In genomic region chr4:127140306-127140705, GRCh38 we compare ENCODE assay signal across 15 cellular contexts.
DNase-seq lines count a peak whose midpoint lies in the region; ATAC-seq, FAIRE-seq and TF ChIP-seq lines count a peak whose summit lies in the region.
"Had no signal": no experiment of that assay in that cellular context is flagged by ENCODE, and none has a peak within 500 bp of the region (broad histone marks: within the 10 kb centered on the region; RNA-seq: fewer than 3 reads in every experiment).

No MANE protein-coding gene starts in this region.

- H3K27me3 Mint-ChIP-seq in Caco-2 (ENCODE audit: insufficient read depth, unreplicated experiment) = no peaks in the 10 kb centered on the region
- no peaks in the 10 kb centered on the region for H3K27me3 Mint-ChIP-seq in T-helper 17 cell

- no peaks in the 10 kb centered on the region for H3K4me1 ChIP-seq in RWPE2 (ENCODE audit: insufficient read depth, poor library complexity, severe bottlenecking)
- H3K4me1 ChIP-seq in Caco-2 = no peaks in the 10 kb centered on the region
- H3K4me1 ChIP-seq: suprapubic skin had no signal

- H3K4me3 Mint-ChIP-seq in Caco-2 (ENCODE audit: unreplicated experiment) (no peak overlapping the region), T-helper 17 cell (no peak overlapping the region)
- no peak overlapping the region for H3K4me3 Mint-ChIP-seq in stimulated activated effector memory CD8-positive, alpha-beta T cell treated with anti-CD3 and anti-CD28 coated beads, Interleukin-12 subunit alpha, Interleukin-12 subunit beta, amount 100 ng/mL, for 72 hours

- H3K9me3 ChIP-seq in RWPE2 (ENCODE audit: severe bottlenecking) = no peaks in the 10 kb centered on the region
- H3K9me3 ChIP-seq in Caco-2 = no peaks in the 10 kb centered on the region
- H3K9me3 ChIP-seq in T-helper 17 cell (ENCODE audit: control insufficient read depth, low read length, poor library complexity, severe bottlenecking) = no peaks in the 10 kb centered on the region
- H3K9me3 ChIP-seq: suprapubic skin had no signal

- peak; percentile 29; the same call in 1 of the 3 replicates for ATAC-seq in RWPE2 (ENCODE audit: low read depth)
- no peak for ATAC-seq in T-helper 17 cell
- no peak for ATAC-seq in stimulated activated effector memory CD8-positive, alpha-beta T cell treated with anti-CD3 and anti-CD28 coated beads, Interleukin-12 subunit alpha, Interleukin-12 subunit beta, amount 100 ng/mL, for 72 hours
- no peak for ATAC-seq in HG03159 (IDR thresholded peaks at IDR 0.05; ENCODE audit: unreplicated experiment)
- ATAC-seq: left cardiac atrium had no signal

- POLR2A ChIA-PET in Caco-2 (lab: Charles Lee) = no interaction called here

- no peak overlapping the region for H3K27ac ChIP-seq in RWPE2 (ENCODE audit: poor library complexity, severe bottlenecking)
- H3K27ac ChIP-seq: epithelial cell of prostate, suprapubic skin had no signal

- H3K4me1 Mint-ChIP-seq in Caco-2 (ENCODE audit: low read depth, unreplicated experiment) = no peaks in the 10 kb centered on the region
- H3K4me1 Mint-ChIP-seq in T-helper 17 cell = no peaks in the 10 kb centered on the region
- no peaks in the 10 kb centered on the region for H3K4me1 Mint-ChIP-seq in stimulated activated effector memory CD8-positive, alpha-beta T cell treated with anti-CD3 and anti-CD28 coated beads, Interleukin-12 subunit alpha, Interleukin-12 subunit beta, amount 100 ng/mL, for 72 hours

- TF ChIP-seq POLR2A in H54 (IDR thresholded peaks at IDR 0.05; ENCODE audit: low read depth, low read length) = no peak

- DNase-seq in AG20443 (ENCODE audit: low spot score) (peak; percentile 19), H54 (ENCODE audit: insufficient read length, low spot score) (no peak), RWPE2 (ENCODE audit: low spot score) (no peak), iris pigment epithelial cell (ENCODE audit: low read depth) (peak; percentile 78), Caco-2 (no peak), T-helper 17 cell (no peak)
- DNase-seq in stimulated activated effector memory CD8-positive, alpha-beta T cell treated with anti-CD3 and anti-CD28 coated beads, Interleukin-12 subunit alpha, Interleukin-12 subunit beta, amount 100 ng/mL, for 72 hours (ENCODE audit: low spot score in 2 of 2) = no peak
- DNase-seq: C1 segment of cervical spinal cord; left cardiac atrium; NCI-H2171 treated with DMSO at 0.1 percent for 48 hours; stimulated activated CD4-positive, alpha-beta T cell treated with anti-CD3 and anti-CD28 coated beads, Interleukin-15, amount 100 ng/mL, for 24 hours had no signal

- H3K36me3 Mint-ChIP-seq in Caco-2 (ENCODE audit: insufficient read depth, unreplicated experiment) (no peaks in the 10 kb centered on the region), T-helper 17 cell (ENCODE audit: low read depth) (no peaks in the 10 kb centered on the region)
- no peaks in the 10 kb centered on the region for H3K36me3 Mint-ChIP-seq in stimulated activated effector memory CD8-positive, alpha-beta T cell treated with anti-CD3 and anti-CD28 coated beads, Interleukin-12 subunit alpha, Interleukin-12 subunit beta, amount 100 ng/mL, for 72 hours

- H3K27me3 ChIP-seq in RWPE2 (ENCODE audit: insufficient read depth, poor library complexity, severe bottlenecking) = no peaks in the 10 kb centered on the region
- H3K27me3 ChIP-seq in Caco-2 (replicated peaks; ENCODE audit: control insufficient read depth, insufficient read depth, low read length) = no peaks in the 10 kb centered on the region
- H3K27me3 ChIP-seq: suprapubic skin had no signal

- FAIRE-seq in H54 (lab: Jason Lieb, UNC) = peak; percentile 23
- FAIRE-seq: GM12892 had no signal

- no TSS peak for BruUV-seq in Caco-2 (replicated peaks; lab: Mats Ljungman, UMichigan)

- no peaks in the 10 kb centered on the region for H3K9me3 Mint-ChIP-seq in Caco-2 (ENCODE audit: unreplicated experiment)
- H3K9me3 Mint-ChIP-seq in stimulated activated effector memory CD8-positive, alpha-beta T cell treated with anti-CD3 and anti-CD28 coated beads, Interleukin-12 subunit alpha, Interleukin-12 subunit beta, amount 100 ng/mL, for 72 hours = peaks cover 9% of the 10 kb centered on the region

- H3K36me3 ChIP-seq in RWPE2 (ENCODE audit: low read depth) (no peaks in the 10 kb centered on the region), Caco-2 (ENCODE audit: control insufficient read depth, insufficient read depth, low read length) (no peaks in the 10 kb centered on the region)
- H3K36me3 ChIP-seq: suprapubic skin had no signal

- no peak overlapping the region for H3K4me3 ChIP-seq in RWPE2 (ENCODE audit: severe bottlenecking)
- no peak overlapping the region for H3K4me3 ChIP-seq in Caco-2 (ENCODE audit: low read depth, low read length)
- H3K4me3 ChIP-seq: suprapubic skin had no signal

- intact Hi-C loops in Caco-2 (cut with micrococcal nuclease; ENCODE audit: unreplicated experiment) = no loop called here

- H3K27ac Mint-ChIP-seq in Caco-2 (ENCODE audit: unreplicated experiment) = no peak overlapping the region
- no peak overlapping the region for H3K27ac Mint-ChIP-seq in T-helper 17 cell
- H3K27ac Mint-ChIP-seq in stimulated activated effector memory CD8-positive, alpha-beta T cell treated with anti-CD3 and anti-CD28 coated beads, Interleukin-12 subunit alpha, Interleukin-12 subunit beta, amount 100 ng/mL, for 72 hours = no peak overlapping the region

- CTCF ChIA-PET in Caco-2 (lab: Charles Lee) = no interaction called here

- no peak for TF ChIP-seq CTCF in RWPE2 (IDR thresholded peaks at IDR 0.05; ENCODE audit: poor library complexity, severe bottlenecking)
- no peak for TF ChIP-seq CTCF in Caco-2 (IDR thresholded peaks at IDR 0.05; ENCODE audit: insufficient read depth in 1 of 2, low read depth in 1 of 2, low read length in 1 of 2, severe bottlenecking in 1 of 2, unreplicated experiment in 1 of 2)

Comparison
In these comparisons a context has a peak if more than half of its experiments do, and no peak if none do; other contexts are left out.
1. DNase-seq: peak in AG20443 (single experiment) and iris pigment epithelial cell (single experiment); none in H54 (single experiment), RWPE2 (single experiment), Caco-2 (0 of 2), T-helper 17 cell (0 of 3) and stimulated activated effector memory CD8-positive, alpha-beta T cell treated with anti-CD3 and anti-CD28 coated beads, Interleukin-12 subunit alpha, Interleukin-12 subunit beta, amount 100 ng/mL, for 72 hours (0 of 2).